Comparison of ENCODE assay signal across 1 cellular context in genomic region chr12:64674367-64674922, GRCh38.
TF ChIP-seq lines count a peak whose summit lies in the region.

No MANE protein-coding gene starts in this region.

TF ChIP-seq in A549, 52 proteins besides CTCF, POLR2A, EP300 and RAD21 (continued from another document):
- TF ChIP-seq PBX3 (IDR thresholded peaks at IDR 0.05): no peak
